Comparison of ENCODE assay signal across 2 cellular contexts in the genomic region with DNA sequence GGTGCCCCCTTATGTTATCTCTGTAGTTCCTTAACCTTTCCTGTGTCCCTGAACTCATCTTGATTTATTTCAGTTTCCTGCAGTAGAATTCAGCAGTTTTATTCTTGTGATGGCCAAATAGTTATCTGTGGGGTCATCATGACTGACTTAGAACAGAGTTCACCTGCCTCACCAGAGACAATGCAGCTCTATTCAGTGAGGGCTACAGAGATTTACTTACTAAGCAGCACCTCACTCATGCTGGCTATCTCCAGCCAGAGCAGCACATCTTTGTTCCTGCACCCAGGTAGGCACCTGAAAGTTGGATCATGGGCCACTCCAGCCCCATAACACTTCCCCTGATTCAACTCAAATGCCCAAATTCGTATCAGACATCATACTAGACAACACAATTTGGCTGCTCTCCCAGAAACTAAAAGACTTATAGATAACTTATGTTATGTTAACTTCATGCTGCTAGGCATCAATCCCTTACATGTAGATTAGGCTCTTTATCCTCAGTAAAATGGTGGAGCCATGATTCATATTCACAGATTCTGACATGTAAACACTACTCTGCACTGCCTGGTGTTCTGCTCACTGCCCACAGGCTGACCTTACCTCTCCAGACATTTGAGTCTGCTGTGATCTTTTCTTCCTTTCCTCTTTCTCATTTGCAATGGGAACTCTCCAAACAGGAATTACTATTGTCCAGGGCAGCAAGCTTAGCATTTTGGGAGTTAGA.
A peak's percentile ranks its signal among the peaks of the same experiment; 100 is the strongest.
TF ChIP-seq lines count a peak whose summit lies in the region.

No MANE protein-coding gene starts in this region.

TF ChIP-seq in IMR-90, 13 proteins besides CTCF, POLR2A, EP300 and RAD21:
- TF ChIP-seq SMC3 (IDR thresholded peaks at IDR 0.05; ENCODE audit: low read depth, low read length): no peak
- TF ChIP-seq RCOR1 (IDR thresholded peaks at IDR 0.05; ENCODE audit: insufficient replicate concordance, low read length): no peak
- no peak for TF ChIP-seq FOS (IDR thresholded peaks at IDR 0.05; ENCODE audit: low read depth, low read length)
- no peak for TF ChIP-seq MAZ (IDR thresholded peaks at IDR 0.05; ENCODE audit: borderline replicate concordance, low read depth, low read length)
- no peak for TF ChIP-seq MAFK (IDR thresholded peaks at IDR 0.05; ENCODE audit: low read depth, low read length)
- no peak for TF ChIP-seq RFX5 (IDR thresholded peaks at IDR 0.05; ENCODE audit: low read depth, low read length)
- TF ChIP-seq, protein P1, sequence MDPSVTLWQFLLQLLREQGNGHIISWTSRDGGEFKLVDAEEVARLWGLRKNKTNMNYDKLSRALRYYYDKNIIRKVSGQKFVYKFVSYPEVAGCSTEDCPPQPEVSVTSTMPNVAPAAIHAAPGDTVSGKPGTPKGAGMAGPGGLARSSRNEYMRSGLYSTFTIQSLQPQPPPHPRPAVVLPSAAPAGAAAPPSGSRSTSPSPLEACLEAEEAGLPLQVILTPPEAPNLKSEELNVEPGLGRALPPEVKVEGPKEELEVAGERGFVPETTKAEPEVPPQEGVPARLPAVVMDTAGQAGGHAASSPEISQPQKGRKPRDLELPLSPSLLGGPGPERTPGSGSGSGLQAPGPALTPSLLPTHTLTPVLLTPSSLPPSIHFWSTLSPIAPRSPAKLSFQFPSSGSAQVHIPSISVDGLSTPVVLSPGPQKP (IDR thresholded peaks at IDR 0.05; ENCODE audit: borderline replicate concordance, low read depth, low read length): no peak
- no peak for TF ChIP-seq BHLHE40 (IDR thresholded peaks at IDR 0.05; ENCODE audit: low read depth, low read length)
- TF ChIP-seq NFE2L2 (IDR thresholded peaks at IDR 0.05; ENCODE audit: low read depth, low read length): no peak
- no peak for TF ChIP-seq CHD1 (IDR thresholded peaks at IDR 0.05; ENCODE audit: low read depth, low read length)
- TF ChIP-seq CEBPB (IDR thresholded peaks at IDR 0.05; ENCODE audit: low read depth, low read length): no peak
- TF ChIP-seq, protein P2, sequence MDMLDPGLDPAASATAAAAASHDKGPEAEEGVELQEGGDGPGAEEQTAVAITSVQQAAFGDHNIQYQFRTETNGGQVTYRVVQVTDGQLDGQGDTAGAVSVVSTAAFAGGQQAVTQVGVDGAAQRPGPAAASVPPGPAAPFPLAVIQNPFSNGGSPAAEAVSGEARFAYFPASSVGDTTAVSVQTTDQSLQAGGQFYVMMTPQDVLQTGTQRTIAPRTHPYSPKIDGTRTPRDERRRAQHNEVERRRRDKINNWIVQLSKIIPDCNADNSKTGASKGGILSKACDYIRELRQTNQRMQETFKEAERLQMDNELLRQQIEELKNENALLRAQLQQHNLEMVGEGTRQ (IDR thresholded peaks at IDR 0.05; ENCODE audit: low read depth, low read length): no peak
- TF ChIP-seq MXI1 (IDR thresholded peaks at IDR 0.05; ENCODE audit: borderline replicate concordance, low read depth, low read length): no peak

TF ChIP-seq in K562, 482 proteins besides CTCF, POLR2A, EP300 and RAD21:
- TF ChIP-seq ASH1L (IDR thresholded peaks at IDR 0.05; ENCODE audit: borderline replicate concordance, low read depth, partially characterized antibody): no peak
- TF ChIP-seq, protein P3, sequence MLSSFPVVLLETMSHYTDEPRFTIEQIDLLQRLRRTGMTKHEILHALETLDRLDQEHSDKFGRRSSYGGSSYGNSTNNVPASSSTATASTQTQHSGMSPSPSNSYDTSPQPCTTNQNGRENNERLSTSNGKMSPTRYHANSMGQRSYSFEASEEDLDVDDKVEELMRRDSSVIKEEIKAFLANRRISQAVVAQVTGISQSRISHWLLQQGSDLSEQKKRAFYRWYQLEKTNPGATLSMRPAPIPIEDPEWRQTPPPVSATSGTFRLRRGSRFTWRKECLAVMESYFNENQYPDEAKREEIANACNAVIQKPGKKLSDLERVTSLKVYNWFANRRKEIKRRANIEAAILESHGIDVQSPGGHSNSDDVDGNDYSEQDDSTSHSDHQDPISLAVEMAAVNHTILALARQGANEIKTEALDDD (IDR thresholded peaks at IDR 0.05): peak; percentile 44; the same call in 1 of the 2 replicates
